ENCODE assay signal across 18 cellular contexts in genomic region chr2:109295781-109296117, GRCh38.
"Had no signal": no experiment of that assay in that cellular context is flagged by ENCODE, and none has a peak within 500 bp of the region (broad histone marks: within the 10 kb centered on the region; RNA-seq: fewer than 3 reads in every experiment).

No MANE protein-coding gene starts in this region.

- H3K27me3 Mint-ChIP-seq: activated CD4-positive, alpha-beta T cell treated with anti-CD3 and anti-CD28 coated beads, Interleukin-2, amount 10 ng/mL, durations not matched to agents 7 days and 5 days; activated T-cell treated with anti-CD3 and anti-CD28 coated beads, Interleukin-2, amount 50 U/mL, for 24 hours; naive thymus-derived CD4-positive, alpha-beta T cell; stimulated activated naive B cell treated with anti-CD40 and anti-IgM and Interleukin-4, amounts not matched to agents 10 μg/mL and 1 μg/mL and 100 μg/mL, for 72 hours had no signal

- ATAC-seq: activated T-helper 17 cell treated with anti-CD3 and anti-CD28 coated beads, Interleukin-2, amount 50 U/mL, for 72 hours; left lobe of liver; naive thymus-derived CD4-positive, alpha-beta T cell; stimulated activated naive B cell treated with anti-CD40 and anti-IgM and Interleukin-4, amounts not matched to agents 10 μg/mL and 1 μg/mL and 100 μg/mL, for 72 hours had no signal

- H3K4me3 Mint-ChIP-seq: activated CD4-positive, alpha-beta T cell treated with anti-CD3 and anti-CD28 coated beads, Interleukin-2, amount 10 ng/mL, durations not matched to agents 7 days and 5 days; activated naive CD8-positive, alpha-beta T cell treated with anti-CD3 and anti-CD28 coated beads, Interleukin-2, amount 10 ng/mL, durations not matched to agents 7 days and 5 days; activated T-cell treated with anti-CD3 and anti-CD28 coated beads, Interleukin-2, amount 50 U/mL, for 24 hours; activated T-helper 17 cell treated with anti-CD3 and anti-CD28 coated beads, Interleukin-2, amount 50 U/mL, for 72 hours; immature natural killer cell; neural progenitor cell; stimulated activated naive B cell treated with anti-CD40 and anti-IgM and Interleukin-4, amounts not matched to agents 10 μg/mL and 1 μg/mL and 100 μg/mL, for 72 hours had no signal

- H3K36me3 Mint-ChIP-seq: activated naive CD8-positive, alpha-beta T cell treated with anti-CD3 and anti-CD28 coated beads, Interleukin-2, amount 10 ng/mL, durations not matched to agents 7 days and 5 days; immature natural killer cell; neural progenitor cell had no signal

- H3K4me2 ChIP-seq: neural progenitor cell had no signal

- H3K27me3 ChIP-seq: neural progenitor cell, transverse colon had no signal

- H3K4me3 ChIP-seq: neural progenitor cell, transverse colon had no signal

- H3K27ac ChIP-seq: neural progenitor cell, transverse colon had no signal

- DNase-seq: activated CD4-positive, alpha-beta T cell treated with anti-CD3 and anti-CD28 coated beads, Interleukin-2, amount 10 ng/mL, durations not matched to agents 7 days and 5 days; activated CD4-positive, CD25-positive, alpha-beta regulatory T cell treated with anti-CD3 and anti-CD28 coated beads, Interleukin-2, amount 50 U/mL, for 72 hours; activated naive CD4-positive, alpha-beta T cell; activated naive CD8-positive, alpha-beta T cell treated with anti-CD3 and anti-CD28 coated beads, Interleukin-2, amount 10 ng/mL, durations not matched to agents 7 days and 5 days; activated T-cell treated with anti-CD3 and anti-CD28 coated beads, Interleukin-2, amount 50 U/mL, for 24 hours; amniotic stem cell; cortex of kidney; erythroblast; foreskin fibroblast; immature natural killer cell; naive thymus-derived CD4-positive, alpha-beta T cell; stimulated activated CD4-positive, alpha-beta T cell treated with anti-CD3 and anti-CD28 coated beads, Interleukin-2, amount 100 ng/mL, for 48 hours; stimulated activated CD8-positive, alpha-beta memory T cell treated with anti-CD3 and anti-CD28 coated beads, Interleukin-4, amount 100 ng/mL, for 48 hours; stimulated activated naive B cell treated with anti-CD40 and anti-IgM and Interleukin-4, amounts not matched to agents 10 μg/mL and 1 μg/mL and 100 μg/mL, for 72 hours; transverse colon had no signal

- H3K9me3 Mint-ChIP-seq: activated T-helper 17 cell treated with anti-CD3 and anti-CD28 coated beads, Interleukin-2, amount 50 U/mL, for 72 hours; immature natural killer cell had no signal

- H2AFZ ChIP-seq: neural progenitor cell had no signal

- H3K36me3 ChIP-seq: neural progenitor cell, transverse colon had no signal

- H3K4me1 ChIP-seq: neural progenitor cell, transverse colon had no signal

- H3K27ac Mint-ChIP-seq: activated CD4-positive, alpha-beta T cell treated with anti-CD3 and anti-CD28 coated beads, Interleukin-2, amount 10 ng/mL, durations not matched to agents 7 days and 5 days; activated naive CD8-positive, alpha-beta T cell treated with anti-CD3 and anti-CD28 coated beads, Interleukin-2, amount 10 ng/mL, durations not matched to agents 7 days and 5 days; activated T-cell treated with anti-CD3 and anti-CD28 coated beads, Interleukin-2, amount 50 U/mL, for 24 hours; activated T-helper 17 cell treated with anti-CD3 and anti-CD28 coated beads, Interleukin-2, amount 50 U/mL, for 72 hours; naive thymus-derived CD4-positive, alpha-beta T cell; neural progenitor cell; stimulated activated naive B cell treated with anti-CD40 and anti-IgM and Interleukin-4, amounts not matched to agents 10 μg/mL and 1 μg/mL and 100 μg/mL, for 72 hours had no signal

- H3K4me1 Mint-ChIP-seq: activated T-helper 17 cell treated with anti-CD3 and anti-CD28 coated beads, Interleukin-2, amount 50 U/mL, for 72 hours; immature natural killer cell; neural progenitor cell had no signal

- H3K9me3 ChIP-seq: transverse colon had no signal

- H3K9ac ChIP-seq: neural progenitor cell had no signal
